Comparison of ENCODE assay signal across 1 cellular context in the genomic region with DNA sequence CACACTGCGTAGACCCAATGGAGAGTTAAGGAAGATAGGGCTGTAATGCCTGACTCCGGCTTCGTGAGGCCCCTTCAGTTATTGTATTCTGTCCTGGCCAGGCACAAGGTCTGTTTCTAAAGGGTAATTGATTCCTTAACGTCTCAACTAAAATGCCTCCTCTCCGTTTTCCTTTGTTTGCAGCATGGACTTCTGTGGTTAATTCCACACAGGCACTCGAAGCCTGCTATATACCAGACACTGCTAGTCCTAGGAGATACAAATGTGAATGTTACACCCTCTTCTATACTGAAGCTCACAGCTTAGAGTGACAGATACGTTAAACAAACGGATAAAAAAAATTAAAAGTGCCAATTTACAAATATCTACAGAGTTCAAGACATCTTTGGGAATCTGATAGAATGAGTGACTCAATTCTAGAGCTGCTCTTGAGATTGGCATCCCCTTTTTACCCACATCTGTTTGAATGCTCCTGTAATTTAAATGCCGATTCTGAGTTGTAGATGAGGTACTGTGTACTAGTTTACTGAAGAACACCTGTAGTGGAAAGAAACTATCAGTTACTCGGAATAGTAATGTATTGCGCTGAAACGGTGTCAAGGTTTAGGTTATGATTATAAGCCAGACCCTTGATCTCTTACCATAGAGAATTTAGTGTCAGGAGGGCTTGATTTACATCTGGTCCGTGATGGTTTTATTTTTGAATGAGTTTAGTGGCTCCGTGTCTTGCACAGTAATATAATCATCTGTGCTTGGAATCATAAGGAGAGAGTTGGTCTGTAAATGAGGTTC.
TF ChIP-seq lines count a peak whose summit lies in the region.

No MANE protein-coding gene starts in this region.

TF ChIP-seq in HCT116, 20 proteins besides CTCF, POLR2A, EP300 and RAD21 (continued from another document):
- no peak for TF ChIP-seq REST (IDR thresholded peaks at IDR 0.05; ENCODE audit: low read depth)
TF ChIP-seq in HCT116: peak in this region for 1.
